ENCODE assay signal across 8 cellular contexts in the genomic region with DNA sequence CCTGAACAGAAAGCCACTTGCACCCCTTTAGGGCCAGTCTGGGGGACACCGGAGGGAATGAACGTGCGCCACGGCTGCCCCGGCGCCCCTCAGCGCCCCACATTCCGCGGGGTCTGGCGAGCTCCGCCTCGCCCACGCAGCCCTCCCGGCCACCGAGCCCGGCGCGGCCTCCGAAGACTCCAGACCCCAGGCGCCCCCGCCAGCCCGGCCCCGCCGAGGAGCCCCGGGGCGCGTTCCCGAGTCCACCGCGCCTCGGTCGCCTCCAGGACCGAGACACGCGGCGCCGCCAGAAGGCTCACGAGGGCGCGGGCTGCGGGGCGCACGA. TPM values are rescaled to one million over a fixed set of nuclear protein-coding genes. Genes with fewer than 3 reads are reported as not detected.
DNase-seq lines count a peak whose midpoint lies in the region; ATAC-seq, FAIRE-seq and TF ChIP-seq lines count a peak whose summit lies in the region.

No MANE protein-coding gene starts in this region.

- H3K56ac ChIP-seq in H1 (replicated peaks; ENCODE audit: insufficient read length, low read depth, low read length), result no peak overlapping the region

- H3K79me1 ChIP-seq in H1 (ENCODE audit: low read depth, low read length), result peaks cover 19% of the 10 kb centered on the region

- no peak for FAIRE-seq in H1 (lab: Jason Lieb, UNC)

- no peak overlapping the region for H2BK120ac ChIP-seq in H1 (replicated peaks; ENCODE audit: low read depth, low read length)

- no peak for TF ChIP-seq RAD21 in H1 (IDR thresholded peaks at IDR 0.05 in 1 of 2, conservative IDR thresholded peaks at IDR 0.05 in 1 of 2; ENCODE audit: low read depth in 2 of 2, low read length in 2 of 2)

- H3K9me3 ChIP-seq in heart right ventricle, result peaks cover 0 to 3% (median 0%) of the 10 kb centered on the region in 11 donors
- no peaks in the 10 kb centered on the region for H3K9me3 ChIP-seq in KOPT-K1 (ENCODE audit: insufficient read depth, low read length, poor library complexity, severe bottlenecking)
- peaks cover 5 to 8% of the 10 kb centered on the region in 2 experiments; a peak in 2 of 4 replicates for H3K9me3 ChIP-seq in H1 (ENCODE audit: insufficient read depth in 2 of 2, low read depth in 1 of 2, low read length in 1 of 2)

- H4K5ac ChIP-seq in H1 (ENCODE audit: insufficient read length, low read depth, low read length), result no peak overlapping the region

- no peak overlapping the region for H2BK15ac ChIP-seq in H1 (ENCODE audit: low read length)

- no peak overlapping the region for H3K23ac ChIP-seq in H1 (ENCODE audit: insufficient read length)

- H3K36me3 ChIP-seq in heart right ventricle (no peaks in the 10 kb centered on the region), KOPT-K1 (ENCODE audit: insufficient read depth, low read length) (no peaks in the 10 kb centered on the region), H1 (ENCODE audit: control insufficient read depth in 2 of 4, insufficient read depth in 4 of 4, low read length in 3 of 4) (no peaks in the 10 kb centered on the region)

- CTCF ChIA-PET in H1 (lab: Charles Lee; ENCODE audit: partially characterized antibody), result interaction anchor here (1.4 kb wide), 1 partner anchor 19 kb away, joined by 3 read pairs; no protein-coding TSS in a partner anchor

- no peak overlapping the region for H3K4ac ChIP-seq in H1 (replicated peaks; ENCODE audit: insufficient read length, low read depth, low read length)

- H3K27me3 ChIP-seq in heart right ventricle (no peaks in the 10 kb centered on the region), H1 (replicated peaks in 1 of 4; ENCODE audit: control insufficient read depth in 3 of 4, extremely low read depth in 1 of 4, insufficient read depth in 3 of 4, low read length in 3 of 4) (peaks cover 0 to 5% (median 0%) of the 10 kb centered on the region in 4 experiments; a peak in 2 of 7 replicates)

- 0 to 1% methylated on average over 40 to 43 of the region's 43 CpGs for WGBS in heart right ventricle, 2 donors
- whole genome bisulfite sequencing in H1 (ENCODE audit: extremely low coverage in 1 of 2, insufficient coverage in 1 of 2, insufficient read length in 1 of 2, insufficient replicate concordance in 2 of 2, low coverage in 1 of 2, low lambda C conversion rate in 2 of 2, missing lambda C conversion rate in 1 of 2), 2 experiments, result 50% methylated on average over 1 of the region's 43 CpGs; no CpG with 5 or more reads in 1 of the 2 experiments

- H3K27ac Mint-ChIP-seq in neural crest cell (ENCODE audit: unreplicated experiment), result no peak overlapping the region

- no peak for ATAC-seq in heart right ventricle

- POLR2A ChIA-PET in H1 (lab: Charles Lee; ENCODE audit: partially characterized antibody), result interaction anchor here (1.1 to 1.7 kb wide), 3 partner anchors 9 to 20 kb away, joined by 3 to 7 read pairs (median 4); a partner anchor contains a TSS

- H2BK20ac ChIP-seq in H1 (ENCODE audit: low read length), result no peak overlapping the region

- H2AK5ac ChIP-seq in H1 (ENCODE audit: low read depth, low read length), result no peak overlapping the region; the same call in 1 of the 2 replicates

- no peak overlapping the region for H3K14ac ChIP-seq in H1 (ENCODE audit: insufficient read length)

- no peaks in the 10 kb centered on the region for H3K36me3 Mint-ChIP-seq in neural crest cell (ENCODE audit: low read depth)

- no peak overlapping the region; the same call in 1 of the 2 replicates for H2BK5ac ChIP-seq in H1 (ENCODE audit: low read depth, low read length)

- peaks cover 8% of the 10 kb centered on the region for H3K23me2 ChIP-seq in H1 (ENCODE audit: low read depth, low read length)

- H3K9ac ChIP-seq in H1 (replicated peaks in 1 of 4; ENCODE audit: extremely low read depth in 1 of 4, low read depth in 3 of 4, low read length in 3 of 4), result peak overlapping the region; percentile 62 to 91 (median 76)

- H2AFZ ChIP-seq in H1 (ENCODE audit: low read length), result no peak overlapping the region

- H3K4me3 ChIP-seq in heart right ventricle (peak overlapping the region; percentile 61 to 99 (median 90)), H1 (ENCODE audit: extremely low read depth in 1 of 4, insufficient read depth in 2 of 4, low read depth in 3 of 4, low read length in 4 of 4) (peak overlapping the region; percentile 48 to 72 (median 60))

- peaks cover 4 to 5% of the 10 kb centered on the region in 2 experiments for H4K20me1 ChIP-seq in H1 (replicated peaks in 1 of 2; ENCODE audit: control insufficient read depth in 1 of 2, insufficient read depth in 2 of 2, low read length in 2 of 2)

- TF ChIP-seq CTCF in heart right ventricle (IDR thresholded peaks at IDR 0.05) (no peak), H1 (IDR thresholded peaks at IDR 0.05; ENCODE audit: control extremely low read depth in 1 of 3, insufficient read depth in 1 of 3, low read depth in 1 of 3, low read length in 3 of 3) (no peak), neural crest cell (conservative IDR thresholded peaks at IDR 0.05) (no peak)

- H3K4me1 Mint-ChIP-seq in neural crest cell, result peaks cover 27% of the 10 kb centered on the region

- H3K27me3 Mint-ChIP-seq in neural crest cell (ENCODE audit: low read depth), result peaks cover 6% of the 10 kb centered on the region

- TF ChIP-seq POLR2A in H1 (IDR thresholded peaks at IDR 0.05; ENCODE audit: control extremely low read depth in 1 of 2, low read depth in 2 of 2, low read length in 2 of 2), result no peak

- H3K4me3 Mint-ChIP-seq in neural crest cell, result peak overlapping the region; percentile 82

- H4K91ac ChIP-seq in H1 (replicated peaks; ENCODE audit: insufficient read length, low read length), result no peak overlapping the region

- peaks cover 4 to 46% of the 10 kb centered on the region in 2 experiments for H3K79me2 ChIP-seq in H1 (ENCODE audit: control insufficient read depth in 1 of 2, insufficient read depth in 2 of 2, low read length in 2 of 2)

- no peak overlapping the region for H3K18ac ChIP-seq in H1 (ENCODE audit: extremely low read depth, low read length)

- intact Hi-C loops in heart right ventricle (cut with DNase I) (loop anchor here in 3 of 10 donors (5.0 to 10.0 kb wide), 3 partner anchors 47 to 60 kb away; a partner anchor contains a TSS), cardiac septum (cut with DNase I) (no loop called here)

- peak overlapping the region in 9 of 10 donors; percentile 89 to 99 (median 95) for H3K27ac ChIP-seq in heart right ventricle
- peak overlapping the region; percentile 92 for H3K27ac ChIP-seq in KOPT-K1 (ENCODE audit: low read depth, low read length, poor library complexity, severe bottlenecking)
- H3K27ac ChIP-seq in H1 (ENCODE audit: low read depth, low read length), result 0 out of 2 replicates have a peak overlapping the region, but pooled peaks have one; percentile 60

- DNase-seq in heart right ventricle (no peak), cardiac septum (ENCODE audit: low spot score) (no peak), H1 (ENCODE audit: low read depth in 1 of 2, low spot score in 2 of 2) (no peak), neural crest cell (ENCODE audit: low read depth, low spot score) (no peak), GM19240 (ENCODE audit: insufficient read length, low spot score) (no peak), NCI-H446 (lab: John Stamatoyannopoulos, UW) (no peak), NCI-H1092 treated with DMSO at 0.1 percent for 48 hours (lab: John Stamatoyannopoulos, UW) (no peak)

- H3K4me1 ChIP-seq in heart right ventricle (peaks cover 5 to 57% (median 24%) of the 10 kb centered on the region in 9 donors), H1 (replicated peaks in 1 of 4; ENCODE audit: control insufficient read depth in 3 of 4, insufficient read depth in 4 of 4, low read length in 3 of 4) (peaks cover 0 to 7% (median under 1%) of the 10 kb centered on the region in 4 experiments; a peak in 3 of 7 replicates)

- TF ChIP-seq EP300 in H1 (IDR thresholded peaks at IDR 0.05; ENCODE audit: borderline replicate concordance in 1 of 2, low read depth in 2 of 2, low read length in 2 of 2), result no peak

- H3K4me2 ChIP-seq in H1 (ENCODE audit: insufficient read depth in 1 of 2, low read depth in 2 of 2, low read length in 2 of 2), result peak overlapping the region; percentile 90 to 97

- H4K8ac ChIP-seq in H1 (ENCODE audit: extremely low read depth, insufficient read depth, low read length), result peak overlapping the region; percentile 98

- H3K9me3 Mint-ChIP-seq in neural crest cell, result no peaks in the 10 kb centered on the region

- H2BK12ac ChIP-seq in H1 (ENCODE audit: low read depth, low read length), result no peak overlapping the region

RNA-seq across cellular contexts. Expression of a gene that starts 0.4 kb away (rescaled TPM):
- 10 to 100 TPM; 29.9 to 60.1 (median 35.1) TPM for total RNA-seq in heart right ventricle
- 10 to 100 TPM; 29.5 to 60.6 TPM for polyA plus RNA-seq in heart right ventricle
- 39.8 TPM for total RNA-seq in cardiac septum
- 76.5 and 81.5 TPM in 2 replicates for total RNA-seq in H1 (2021; fragmentation: NEBNext Ultra II Directional; extraction: Animal tissue kit (Norgen Biotek cat#: 25700))
- 38.6 and 79.6 TPM in 2 replicates for polyA plus RNA-seq in H1 (2011; rRNA removed)
- 41.1 TPM for polyA plus RNA-seq in H1 (2011; cell fraction: cytosol; rRNA removed)
- 372 TPM for polyA plus RNA-seq in H1 (2011; cell fraction: nucleus; rRNA removed)
- polyA plus RNA-seq in H1 (2012, experiment 1 of 2), result 64.4 to 95.0 TPM (median 79.5 TPM) in 4 replicates
- polyA plus RNA-seq in H1 (2012, experiment 2 of 2), result 57.4 TPM
- 61.1 TPM for polyA plus RNA-seq in H1 (2013, experiment 1 of 2)
- 57.1 TPM for polyA plus RNA-seq in H1 (2013, experiment 2 of 2)
- polyA minus RNA-seq in H1 (2011; rRNA and poly(A)+ RNA removed), result 30.3 and 38.3 TPM in 2 replicates
- 33.2 TPM for polyA minus RNA-seq in H1 (2011; cell fraction: cytosol; rRNA and poly(A)+ RNA removed)
- polyA minus RNA-seq in H1 (2011; cell fraction: nucleus; rRNA and poly(A)+ RNA removed), result 76.7 TPM
- total RNA-seq in neural crest cell, result 74.5 and 82.4 TPM in 2 replicates

RNA-seq across cellular contexts. Expression of a gene that starts 14.3 kb away (rescaled TPM):
- total RNA-seq in heart right ventricle (not detected), cardiac septum (not detected), neural crest cell (0.28 TPM in 1 of 2 replicates, not detected in the other)
- polyA plus RNA-seq in heart right ventricle (not detected), H1 (2011; rRNA removed) (not detected in 2 replicates)
- total RNA-seq in H1 (2021; fragmentation: NEBNext Ultra II Directional; extraction: Animal tissue kit (Norgen Biotek cat#: 25700)), result not detected in 2 replicates
- polyA plus RNA-seq in H1 (2011; cell fraction: cytosol; rRNA removed), result 0.10 TPM
- 0.10 TPM for polyA plus RNA-seq in H1 (2011; cell fraction: nucleus; rRNA removed)
- not detected in 4 replicates for polyA plus RNA-seq in H1 (2012, experiment 1 of 2)
- polyA plus RNA-seq in H1 (2012, experiment 2 of 2), result not detected
- polyA plus RNA-seq in H1 (2013, experiment 1 of 2), result 0.14 TPM
- polyA plus RNA-seq in H1 (2013, experiment 2 of 2), result 0.04 TPM
- 0.13 TPM in 1 of 2 replicates, not detected in the other for polyA minus RNA-seq in H1 (2011; rRNA and poly(A)+ RNA removed)
- not detected for polyA minus RNA-seq in H1 (2011; cell fraction: cytosol; rRNA and poly(A)+ RNA removed)
- not detected for polyA minus RNA-seq in H1 (2011; cell fraction: nucleus; rRNA and poly(A)+ RNA removed)

RNA-seq across cellular contexts. Expression of a gene that starts 18.7 kb away (rescaled TPM):
- total RNA-seq in heart right ventricle, result 10 to 100 TPM; 14.5 to 22.0 (median 19.7) TPM
- polyA plus RNA-seq in heart right ventricle, result 10 to 100 TPM; 27.4 to 50.5 TPM
- 17.7 TPM for total RNA-seq in cardiac septum
- total RNA-seq in H1 (2021; fragmentation: NEBNext Ultra II Directional; extraction: Animal tissue kit (Norgen Biotek cat#: 25700)), result 64.8 and 66.4 TPM in 2 replicates
- polyA plus RNA-seq in H1 (2011; rRNA removed), result 39.3 and 72.9 TPM in 2 replicates
- polyA plus RNA-seq in H1 (2011; cell fraction: cytosol; rRNA removed), result 61.2 TPM
- polyA plus RNA-seq in H1 (2011; cell fraction: nucleus; rRNA removed), result 382 TPM
- 39.6 to 74.2 TPM (median 66.1 TPM) in 4 replicates for polyA plus RNA-seq in H1 (2012, experiment 1 of 2)
- 42.5 TPM for polyA plus RNA-seq in H1 (2012, experiment 2 of 2)
- polyA plus RNA-seq in H1 (2013, experiment 1 of 2), result 37.6 TPM
- 33.1 TPM for polyA plus RNA-seq in H1 (2013, experiment 2 of 2)
- 12.1 and 13.9 TPM in 2 replicates for polyA minus RNA-seq in H1 (2011; rRNA and poly(A)+ RNA removed)
- 34.6 TPM for polyA minus RNA-seq in H1 (2011; cell fraction: cytosol; rRNA and poly(A)+ RNA removed)
- polyA minus RNA-seq in H1 (2011; cell fraction: nucleus; rRNA and poly(A)+ RNA removed), result 65.3 TPM
- total RNA-seq in neural crest cell, result 77.9 and 87.5 TPM in 2 replicates

RNA-seq across cellular contexts. Expression of a gene that starts 30.1 kb away (rescaled TPM):
- total RNA-seq in heart right ventricle (1 to 10 TPM in 4 of 10 donors, under 1 TPM in 6; 0.17 to 2.7 (median 0.75) TPM), cardiac septum (0.94 TPM), neural crest cell (1.2 and 1.9 TPM in 2 replicates)
- polyA plus RNA-seq in heart right ventricle (1 to 10 TPM in 1 of 2 donors, under 1 TPM in 1; 0.49 to 5.9 TPM), H1 (2011; rRNA removed) (0.15 and 0.58 TPM in 2 replicates)
- total RNA-seq in H1 (2021; fragmentation: NEBNext Ultra II Directional; extraction: Animal tissue kit (Norgen Biotek cat#: 25700)), result 0.88 and 1.3 TPM in 2 replicates
- polyA plus RNA-seq in H1 (2011; cell fraction: cytosol; rRNA removed), result 0.56 TPM
- 2.4 TPM for polyA plus RNA-seq in H1 (2011; cell fraction: nucleus; rRNA removed)
- polyA plus RNA-seq in H1 (2012, experiment 1 of 2), result 0.43 to 1.3 TPM (median 0.79 TPM) in 4 replicates
- 0.05 TPM for polyA plus RNA-seq in H1 (2012, experiment 2 of 2)
- polyA plus RNA-seq in H1 (2013, experiment 1 of 2), result 0.16 TPM
- polyA plus RNA-seq in H1 (2013, experiment 2 of 2), result 0.13 TPM
- polyA minus RNA-seq in H1 (2011; rRNA and poly(A)+ RNA removed), result not detected in 2 replicates
- polyA minus RNA-seq in H1 (2011; cell fraction: cytosol; rRNA and poly(A)+ RNA removed), result not detected
- not detected for polyA minus RNA-seq in H1 (2011; cell fraction: nucleus; rRNA and poly(A)+ RNA removed)

RNA-seq across cellular contexts. Expression of a gene that starts 43.6 kb away (rescaled TPM):
- total RNA-seq in heart right ventricle, result under 1 TPM in 4 of 10 donors, not detected in 6; 0.32 to 0.61 (median 0.47) TPM
- polyA plus RNA-seq in heart right ventricle, result under 1 TPM; 0.04 to 0.59 TPM
- total RNA-seq in cardiac septum, result not detected
- total RNA-seq in H1 (2021; fragmentation: NEBNext Ultra II Directional; extraction: Animal tissue kit (Norgen Biotek cat#: 25700)), result not detected in 2 replicates
- not detected in 2 replicates for polyA plus RNA-seq in H1 (2011; rRNA removed)
- not detected for polyA plus RNA-seq in H1 (2011; cell fraction: cytosol; rRNA removed)
- polyA plus RNA-seq in H1 (2011; cell fraction: nucleus; rRNA removed), result not detected
- not detected in 4 replicates for polyA plus RNA-seq in H1 (2012, experiment 1 of 2)
- polyA plus RNA-seq in H1 (2012, experiment 2 of 2), result not detected
- polyA plus RNA-seq in H1 (2013, experiment 1 of 2), result not detected
- polyA plus RNA-seq in H1 (2013, experiment 2 of 2), result not detected
- polyA minus RNA-seq in H1 (2011; rRNA and poly(A)+ RNA removed), result not detected in 2 replicates
- polyA minus RNA-seq in H1 (2011; cell fraction: cytosol; rRNA and poly(A)+ RNA removed), result not detected
- not detected for polyA minus RNA-seq in H1 (2011; cell fraction: nucleus; rRNA and poly(A)+ RNA removed)
- not detected in 2 replicates for total RNA-seq in neural crest cell
